Comparison of ENCODE assay signal across 22 cellular contexts in genomic region chr18:26322892-26323653, GRCh38.
DNase-seq lines count a peak whose midpoint lies in the region; ATAC-seq, FAIRE-seq and TF ChIP-seq lines count a peak whose summit lies in the region.
"Had no signal": no experiment of that assay in that cellular context is flagged by ENCODE, and none has a peak within 500 bp of the region (broad histone marks: within the 10 kb centered on the region; RNA-seq: fewer than 3 reads in every experiment).

No MANE protein-coding gene starts in this region.

- H3K27ac ChIP-seq in HCT116 (ENCODE audit: low read depth, low read length) (no peak overlapping the region), small intestine (ENCODE audit: low read depth in 1 of 2, low read length in 1 of 2) (no peak overlapping the region), GM23338 (ENCODE audit: low read depth) (no peak overlapping the region), caudate nucleus (ENCODE audit: low read depth, low read length) (no peak overlapping the region), ascending aorta (no peak overlapping the region)
- H3K27ac ChIP-seq: BLaER1 treated with 17β-estradiol and CSF1 and Interleukin-3, amounts not matched to agents 10 nM and 100 nM; esophagus muscularis mucosa; thyroid gland had no signal

- H3K4me3 ChIP-seq in HCT116 (replicated peaks in 1 of 2; ENCODE audit: low read depth in 1 of 2, low read length in 2 of 2) (no peak overlapping the region), adipocyte (ENCODE audit: low read length) (no peak overlapping the region), fibroblast of the aortic adventitia (ENCODE audit: low read depth, low read length) (no peak overlapping the region), small intestine (ENCODE audit: low read depth in 1 of 2, low read length in 2 of 2) (no peak overlapping the region), GM23338 (no peak overlapping the region), ascending aorta (no peak overlapping the region)
- H3K4me3 ChIP-seq: BLaER1 treated with 17β-estradiol and CSF1 and Interleukin-3, amounts not matched to agents 10 nM and 100 nM; esophagus muscularis mucosa; thyroid gland had no signal

- no peak overlapping the region for H2AFZ ChIP-seq in HCT116 (ENCODE audit: low read depth, low read length, poor library complexity, severe bottlenecking)
- no peak overlapping the region for H2AFZ ChIP-seq in GM23338

- H3K36me3 Mint-ChIP-seq in GM23338 (ENCODE audit: low read depth) = peaks cover 18% of the 10 kb centered on the region; the same call in 2 of the 3 replicates

- RAD21 ChIA-PET in HCT116 (lab: Charles Lee; ENCODE audit: low non-redundant PET in 1 of 2, low total read pairs in 2 of 2, uncharacterized antibody in 2 of 2, unreplicated experiment in 2 of 2) = no interaction called here

- peaks cover 0 to 3% of the 10 kb centered on the region in 2 experiments; a peak in 1 of 4 replicates for H3K36me3 ChIP-seq in HCT116 (ENCODE audit: control insufficient read depth in 1 of 2, insufficient read depth in 2 of 2, low read length in 2 of 2)
- no peaks in the 10 kb centered on the region for H3K36me3 ChIP-seq in adipocyte (ENCODE audit: control insufficient read depth, insufficient read depth, low read length, severe bottlenecking)
- no peaks in the 10 kb centered on the region for H3K36me3 ChIP-seq in small intestine (ENCODE audit: control insufficient read depth in 2 of 2, insufficient read depth in 2 of 2, low read length in 2 of 2)
- H3K36me3 ChIP-seq in GM23338 (ENCODE audit: insufficient read depth) = no peaks in the 10 kb centered on the region
- H3K36me3 ChIP-seq in ascending aorta = no peaks in the 10 kb centered on the region
- H3K36me3 ChIP-seq: thyroid gland had no signal

- H3K4me3 Mint-ChIP-seq in GM23338 = no peak overlapping the region
- H3K4me3 Mint-ChIP-seq: T-helper 2 cell treated with Interferon-gamma antibody and Interleukin-4, amounts not matched to agents 5 μg/mL and 100 μg/mL, for 36 hours had no signal

- POLR2A ChIA-PET in HCT116 (lab: Charles Lee) = no interaction called here

- H3F3A ChIP-seq in GM23338 (replicated peaks; ENCODE audit: low read depth) = no peaks in the 10 kb centered on the region

- TF ChIP-seq POLR2A in HCT116 (IDR thresholded peaks at IDR 0.05; ENCODE audit: borderline replicate concordance, extremely low read depth, insufficient read depth, insufficient read length) = no peak

- H3K27ac Mint-ChIP-seq in GM23338 = no peak overlapping the region
- H3K27ac Mint-ChIP-seq: T-helper 2 cell treated with Interferon-gamma antibody and Interleukin-4, amounts not matched to agents 5 μg/mL and 100 μg/mL, for 36 hours had no signal

- CTCF ChIA-PET in HCT116 (lab: Charles Lee) = interaction anchor here (1.4 kb wide), 1 partner anchor 61 kb away, joined by 4 read pairs; no protein-coding TSS in a partner anchor

- H3K79me2 ChIP-seq in HCT116 (ENCODE audit: insufficient read depth, low read length) (no peaks in the 10 kb centered on the region), GM23338 (replicated peaks; ENCODE audit: insufficient read depth) (no peaks in the 10 kb centered on the region)

- no peak for FAIRE-seq in small intestine (lab: Jason Lieb, UNC)
- FAIRE-seq: GM18507 had no signal

- peaks cover 2% of the 10 kb centered on the region for H3K27me3 Mint-ChIP-seq in GM23338 (ENCODE audit: insufficient read depth, low read depth, poor library complexity)

- no peaks in the 10 kb centered on the region for H3K4me1 Mint-ChIP-seq in GM23338

- DNase-seq in HCT116 (ENCODE audit: low read depth, low spot score) (no peak), adipocyte (ENCODE audit: low read depth) (peak; percentile 24), fibroblast of the aortic adventitia (ENCODE audit: low read depth) (peak; percentile 16), small intestine (peak; percentile 3), GM23338 (ENCODE audit: low spot score) (no peak), caudate nucleus (lab: John Stamatoyannopoulos, UW) (no peak), ascending aorta (ENCODE audit: low spot score in 2 of 2) (no peak)
- DNase-seq: activated CD4-positive, CD25-positive, alpha-beta regulatory T cell treated with anti-CD3 and anti-CD28 coated beads, Interleukin-2, amount 50 U/mL, for 72 hours; activated effector memory CD4-positive, alpha-beta T cell treated with Interleukin-2 at 50 U/mL for 16 hours; aorta; DMS 273 treated with DMSO at 0.1 percent for 48 hours; KBM-7; NCI-H1417; NCI-H2227 treated with DMSO at 0.1 percent for 48 hours; NK-92 treated with Interleukin-12 subunit alpha and Interleukin-12 subunit beta, amount 100 ng/mL, for 24 hours; SIG-M5; thyroid gland had no signal

- H3K4me2 ChIP-seq in HCT116 (ENCODE audit: low read length) (peak overlapping the region; percentile 12; the same call in 1 of the 2 replicates), GM23338 (no peak overlapping the region)
- H3K4me2 ChIP-seq: BLaER1 treated with 17β-estradiol and CSF1 and Interleukin-3, amounts not matched to agents 10 nM and 100 nM had no signal

- intact Hi-C loops in HCT116 (cut with micrococcal nuclease) (no loop called here), ascending aorta (cut with DNase I) (no loop called here)

- no peaks in the 10 kb centered on the region for H3K9me3 Mint-ChIP-seq in GM23338
- H3K9me3 Mint-ChIP-seq: T-helper 2 cell treated with Interferon-gamma antibody and Interleukin-4, amounts not matched to agents 5 μg/mL and 100 μg/mL, for 36 hours had no signal

- 75 to 88% (median 86%) methylated on average over 3 of the region's 3 CpGs for WGBS in small intestine, 3 donors

- H3K4me1 ChIP-seq in HCT116 (ENCODE audit: control insufficient read depth in 1 of 2, insufficient read depth in 2 of 2, low read length in 2 of 2) = peaks cover 0 to 21% of the 10 kb centered on the region in 2 experiments; a peak in 2 of 4 replicates
- H3K4me1 ChIP-seq in adipocyte (ENCODE audit: control insufficient read depth, insufficient read depth, low read length) = no peaks in the 10 kb centered on the region
- no peaks in the 10 kb centered on the region for H3K4me1 ChIP-seq in small intestine (ENCODE audit: control insufficient read depth in 2 of 2, insufficient read depth in 1 of 2, low read depth in 1 of 2, low read length in 1 of 2)
- H3K4me1 ChIP-seq in GM23338 (ENCODE audit: insufficient read depth) = no peaks in the 10 kb centered on the region
- no peaks in the 10 kb centered on the region for H3K4me1 ChIP-seq in ascending aorta
- H3K4me1 ChIP-seq: BLaER1 treated with 17β-estradiol and CSF1 and Interleukin-3, amounts not matched to agents 10 nM and 100 nM; esophagus muscularis mucosa; thyroid gland had no signal

- no peaks in the 10 kb centered on the region for H3K27me3 ChIP-seq in HCT116 (ENCODE audit: insufficient read depth, low read length)
- no peaks in the 10 kb centered on the region for H3K27me3 ChIP-seq in adipocyte (replicated peaks; ENCODE audit: control insufficient read depth, insufficient read depth, low read length)
- no peaks in the 10 kb centered on the region for H3K27me3 ChIP-seq in small intestine (ENCODE audit: control insufficient read depth in 2 of 2, insufficient read depth in 2 of 2, low read length in 2 of 2)
- H3K27me3 ChIP-seq in GM23338 (ENCODE audit: insufficient read depth) = no peaks in the 10 kb centered on the region
- H3K27me3 ChIP-seq in ascending aorta = no peaks in the 10 kb centered on the region
- H3K27me3 ChIP-seq: BLaER1 treated with 17β-estradiol and CSF1 and Interleukin-3, amounts not matched to agents 10 nM and 100 nM; esophagus muscularis mucosa; thyroid gland had no signal

- H3K9me2 ChIP-seq in HCT116 (ENCODE audit: insufficient read depth) (no peaks in the 10 kb centered on the region), GM23338 (ENCODE audit: insufficient read depth) (no peaks in the 10 kb centered on the region)

- no peak; the same call in 1 of the 2 replicates for ATAC-seq in HCT116
- no peak for ATAC-seq in GM23338
- ATAC-seq: left lobe of liver had no signal

- H3K9me3 ChIP-seq in HCT116 (ENCODE audit: control insufficient read depth in 1 of 2, insufficient read depth in 1 of 2, low read depth in 1 of 2, low read length in 2 of 2) (no peaks in the 10 kb centered on the region), adipocyte (ENCODE audit: control insufficient read depth, low read length) (no peaks in the 10 kb centered on the region), small intestine (ENCODE audit: control insufficient read depth, low read depth) (no peaks in the 10 kb centered on the region), ascending aorta (no peaks in the 10 kb centered on the region)
- H3K9me3 ChIP-seq: BLaER1 treated with 17β-estradiol and CSF1 and Interleukin-3, amounts not matched to agents 10 nM and 100 nM; esophagus muscularis mucosa; thyroid gland had no signal

- no peak for TF ChIP-seq CTCF in HCT116 (IDR thresholded peaks at IDR 0.05 in 2 of 3, conservative IDR thresholded peaks at IDR 0.05 in 1 of 3; ENCODE audit: borderline replicate concordance in 1 of 3, insufficient read depth in 1 of 3, low read depth in 2 of 3, low read length in 2 of 3)
- TF ChIP-seq CTCF in fibroblast of the aortic adventitia (IDR thresholded peaks at IDR 0.05; ENCODE audit: insufficient read depth, low read length) = no peak
- no peak for TF ChIP-seq CTCF in GM23338 (conservative IDR thresholded peaks at IDR 0.05; ENCODE audit: low read depth in 2 of 2)
- TF ChIP-seq CTCF in ascending aorta (IDR thresholded peaks at IDR 0.05) = no peak

- no peaks in the 10 kb centered on the region for H4K20me1 ChIP-seq in HCT116 (ENCODE audit: insufficient read depth)
- H4K20me1 ChIP-seq in GM23338 (replicated peaks; ENCODE audit: insufficient read depth) = no peaks in the 10 kb centered on the region
- H4K20me1 ChIP-seq: BLaER1 treated with 17β-estradiol and CSF1 and Interleukin-3, amounts not matched to agents 10 nM and 100 nM had no signal

- no peak for TF ChIP-seq RAD21 in HCT116 (IDR thresholded peaks at IDR 0.05; ENCODE audit: low read depth)

- H3K9ac ChIP-seq in HCT116 (ENCODE audit: low read length) (no peak overlapping the region), adipocyte (ENCODE audit: low read length) (no peak overlapping the region)
- H3K9ac ChIP-seq: BLaER1 treated with 17β-estradiol and CSF1 and Interleukin-3, amounts not matched to agents 10 nM and 100 nM had no signal

- BruUV-seq in HCT116 (replicated peaks; lab: Mats Ljungman, UMichigan) = no TSS peak

TF ChIP-seq in HCT116, 20 proteins besides CTCF, POLR2A, EP300 and RAD21 (continues in another document):
- TF ChIP-seq MAX (IDR thresholded peaks at IDR 0.05) (no peak), SIN3A (IDR thresholded peaks at IDR 0.05; ENCODE audit: low read depth) (no peak), SP1 (IDR thresholded peaks at IDR 0.05; ENCODE audit: low read depth) (no peak)

TF ChIP-seq in GM23338, 12 proteins besides CTCF, POLR2A, EP300 and RAD21 (continues in another document):
- no peak for TF ChIP-seq POLR2AphosphoS5 (IDR thresholded peaks at IDR 0.05; ENCODE audit: low read depth)
- no peak for TF ChIP-seq JUNB (IDR thresholded peaks at IDR 0.05; ENCODE audit: unreplicated experiment)
- TF ChIP-seq EZH2 (IDR thresholded peaks at IDR 0.05; ENCODE audit: low read depth, unreplicated experiment) = no peak
- TF ChIP-seq STAT1 (IDR thresholded peaks at IDR 0.05; ENCODE audit: unreplicated experiment) = no peak

Comparison
In these comparisons a context has a peak if more than half of its experiments do, and no peak if none do; other contexts are left out.
1. DNase-seq: peak in adipocyte (single experiment), fibroblast of the aortic adventitia (single experiment) and small intestine (single experiment); none in HCT116 (single experiment), GM23338 (single experiment), caudate nucleus (0 of 61) and ascending aorta (0 of 2).